Comparison of ENCODE assay signal across 1 cellular context in genomic region chr16:88973415-88974050, GRCh38.
TF ChIP-seq lines count a peak whose summit lies in the region.

No MANE protein-coding gene starts in this region.

TF ChIP-seq in SK-N-SH, 30 proteins besides CTCF, POLR2A, EP300 and RAD21:
- no peak for TF ChIP-seq PBX3 (IDR thresholded peaks at IDR 0.05)
